ENCODE assay signal across 1 cellular context in the genomic region with DNA sequence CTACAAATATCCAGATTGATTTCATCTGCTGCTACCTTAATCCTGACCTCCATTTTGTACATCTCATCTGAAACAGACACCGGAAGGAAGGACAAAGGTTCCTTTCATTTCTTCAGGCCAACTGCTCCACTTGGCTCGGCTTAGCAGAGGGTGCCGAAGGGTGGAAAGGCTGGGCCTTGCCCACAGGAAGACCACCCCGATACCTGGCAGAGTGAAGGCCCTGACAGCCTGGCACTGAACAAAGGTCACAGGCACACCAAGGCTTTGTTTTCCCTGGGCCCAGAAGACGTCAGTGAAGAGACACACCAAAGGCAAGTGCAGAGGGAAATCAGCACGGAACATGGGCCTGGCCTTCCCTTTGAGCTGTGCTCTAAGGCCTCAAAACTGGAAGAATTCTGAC.
TF ChIP-seq lines count a peak whose summit lies in the region.

No MANE protein-coding gene starts in this region.

TF ChIP-seq in WTC11, 78 proteins besides CTCF, POLR2A, EP300 and RAD21 (continued from another document):
- TF ChIP-seq, protein P1, sequence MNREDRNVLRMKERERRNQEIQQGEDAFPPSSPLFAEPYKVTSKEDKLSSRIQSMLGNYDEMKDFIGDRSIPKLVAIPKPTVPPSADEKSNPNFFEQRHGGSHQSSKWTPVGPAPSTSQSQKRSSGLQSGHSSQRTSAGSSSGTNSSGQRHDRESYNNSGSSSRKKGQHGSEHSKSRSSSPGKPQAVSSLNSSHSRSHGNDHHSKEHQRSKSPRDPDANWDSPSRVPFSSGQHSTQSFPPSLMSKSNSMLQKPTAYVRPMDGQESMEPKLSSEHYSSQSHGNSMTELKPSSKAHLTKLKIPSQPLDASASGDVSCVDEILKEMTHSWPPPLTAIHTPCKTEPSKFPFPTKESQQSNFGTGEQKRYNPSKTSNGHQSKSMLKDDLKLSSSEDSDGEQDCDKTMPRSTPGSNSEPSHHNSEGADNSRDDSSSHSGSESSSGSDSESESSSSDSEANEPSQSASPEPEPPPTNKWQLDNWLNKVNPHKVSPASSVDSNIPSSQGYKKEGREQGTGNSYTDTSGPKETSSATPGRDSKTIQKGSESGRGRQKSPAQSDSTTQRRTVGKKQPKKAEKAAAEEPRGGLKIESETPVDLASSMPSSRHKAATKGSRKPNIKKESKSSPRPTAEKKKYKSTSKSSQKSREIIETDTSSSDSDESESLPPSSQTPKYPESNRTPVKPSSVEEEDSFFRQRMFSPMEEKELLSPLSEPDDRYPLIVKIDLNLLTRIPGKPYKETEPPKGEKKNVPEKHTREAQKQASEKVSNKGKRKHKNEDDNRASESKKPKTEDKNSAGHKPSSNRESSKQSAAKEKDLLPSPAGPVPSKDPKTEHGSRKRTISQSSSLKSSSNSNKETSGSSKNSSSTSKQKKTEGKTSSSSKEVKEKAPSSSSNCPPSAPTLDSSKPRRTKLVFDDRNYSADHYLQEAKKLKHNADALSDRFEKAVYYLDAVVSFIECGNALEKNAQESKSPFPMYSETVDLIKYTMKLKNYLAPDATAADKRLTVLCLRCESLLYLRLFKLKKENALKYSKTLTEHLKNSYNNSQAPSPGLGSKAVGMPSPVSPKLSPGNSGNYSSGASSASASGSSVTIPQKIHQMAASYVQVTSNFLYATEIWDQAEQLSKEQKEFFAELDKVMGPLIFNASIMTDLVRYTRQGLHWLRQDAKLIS (CRISPR knock-in tag; IDR thresholded peaks at IDR 0.05; ENCODE audit: borderline replicate concordance), result no peak
